In the genomic region with DNA sequence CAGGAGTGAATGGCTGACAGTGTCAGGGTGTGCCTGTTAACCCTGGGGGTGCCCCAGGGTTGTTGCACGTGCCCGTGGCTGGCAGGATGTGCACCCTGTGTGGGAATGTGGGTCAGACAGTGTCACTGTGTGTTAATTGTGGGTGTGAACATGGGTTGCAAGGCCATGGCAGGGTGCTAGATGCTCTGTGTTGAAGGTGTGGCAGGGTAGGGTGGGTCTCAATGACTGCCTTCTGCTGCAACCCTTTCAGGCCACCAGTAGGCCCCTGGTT, we compare ENCODE assay signal across 10 cellular contexts. TPM values are rescaled to one million over a fixed set of nuclear protein-coding genes. Genes with fewer than 3 reads are reported as not detected.
DNase-seq lines count a peak whose midpoint lies in the region; ATAC-seq and TF ChIP-seq lines count a peak whose summit lies in the region.
"Had no signal": no experiment of that assay in that cellular context is flagged by ENCODE, and none has a peak within 500 bp of the region (broad histone marks: within the 10 kb centered on the region; RNA-seq: fewer than 3 reads in every experiment).

No MANE protein-coding gene starts in this region.

- peaks cover 19% of the 10 kb centered on the region for H3K36me3 ChIP-seq in fibroblast of lung (ENCODE audit: control insufficient read depth, insufficient read depth, low read length)
- H3K36me3 ChIP-seq: thoracic aorta had no signal

- TF ChIP-seq CTCF in fibroblast of lung (conservative IDR thresholded peaks at IDR 0.05 in 1 of 2, IDR thresholded peaks at IDR 0.05 in 1 of 2; ENCODE audit: low read depth in 1 of 2, low read length in 2 of 2) = no peak

- POLR2A ChIA-PET in HEK293T (lab: Yijun Ruan, JAX) = no interaction called here

- H3K4me3 Mint-ChIP-seq in activated CD4-positive, alpha-beta T cell treated with anti-CD3 and anti-CD28 coated beads, Interleukin-2, amount 10 ng/mL, durations not matched to agents 24 days and 14 days = peak overlapping the region; percentile 34
- peak overlapping the region; percentile 42 for H3K4me3 Mint-ChIP-seq in T-helper 17 cell

- no peak overlapping the region for H3K4me2 ChIP-seq in fibroblast of lung (ENCODE audit: extremely low read depth, insufficient read depth, low read length)

- peak overlapping the region; percentile 72 for H3K27ac Mint-ChIP-seq in activated CD4-positive, alpha-beta T cell treated with anti-CD3 and anti-CD28 coated beads, Interleukin-2, amount 10 ng/mL, durations not matched to agents 24 days and 14 days
- no peak overlapping the region for H3K27ac Mint-ChIP-seq in T-helper 17 cell

- peaks cover 37% of the 10 kb centered on the region for H3K4me1 Mint-ChIP-seq in activated CD4-positive, alpha-beta T cell treated with anti-CD3 and anti-CD28 coated beads, Interleukin-2, amount 10 ng/mL, durations not matched to agents 24 days and 14 days
- peaks cover 19% of the 10 kb centered on the region for H3K4me1 Mint-ChIP-seq in T-helper 17 cell

- no peaks in the 10 kb centered on the region for H3K36me3 Mint-ChIP-seq in activated CD4-positive, alpha-beta T cell treated with anti-CD3 and anti-CD28 coated beads, Interleukin-2, amount 10 ng/mL, durations not matched to agents 24 days and 14 days (ENCODE audit: low read depth)
- no peaks in the 10 kb centered on the region for H3K36me3 Mint-ChIP-seq in T-helper 17 cell (ENCODE audit: low read depth)

- peaks cover 5% of the 10 kb centered on the region for H3K79me2 ChIP-seq in fibroblast of lung (ENCODE audit: control insufficient read depth, insufficient read depth, low read length)

- CTCF ChIA-PET in HEK293T (lab: Yijun Ruan, JAX) = no interaction called here

- H3K27me3 ChIP-seq in fibroblast of lung (ENCODE audit: control insufficient read depth, insufficient read depth, low read length) = no peaks in the 10 kb centered on the region

- no peaks in the 10 kb centered on the region for H3K9me3 Mint-ChIP-seq in activated CD4-positive, alpha-beta T cell treated with anti-CD3 and anti-CD28 coated beads, Interleukin-2, amount 10 ng/mL, durations not matched to agents 24 days and 14 days

- H2AFZ ChIP-seq in fibroblast of lung (ENCODE audit: low read length) = no peak overlapping the region

- H3K9me3 ChIP-seq in T-helper 17 cell (ENCODE audit: control insufficient read depth, low read length, poor library complexity, severe bottlenecking) = no peaks in the 10 kb centered on the region
- no peaks in the 10 kb centered on the region for H3K9me3 ChIP-seq in fibroblast of lung (ENCODE audit: control insufficient read depth, insufficient read depth, low read depth, low read length)
- H3K9me3 ChIP-seq: thoracic aorta had no signal

- no peak overlapping the region for H3K9ac ChIP-seq in fibroblast of lung (ENCODE audit: insufficient read depth, low read length)

- ATAC-seq in T-helper 17 cell = peak; percentile 69
- ATAC-seq in stimulated activated naive CD8-positive, alpha-beta T cell treated with anti-CD3 and anti-CD28 coated beads, Interleukin-15, Interleukin-2, amounts not matched to agents 100 U/mL and 50 U/mL, for 24 hours = peak; percentile 29
- ATAC-seq in GM19463 (IDR thresholded peaks at IDR 0.05; ENCODE audit: unreplicated experiment) = no peak

- DNase-seq in activated CD4-positive, alpha-beta T cell treated with anti-CD3 and anti-CD28 coated beads, Interleukin-2, amount 10 ng/mL, durations not matched to agents 24 days and 14 days = peak; percentile 73
- no peak for DNase-seq in activated CD4-positive, alpha-beta T cell treated with anti-CD3 and anti-CD28 coated beads, Interleukin-2, amount 50 U/mL, for 4 hours
- DNase-seq in T-helper 17 cell = no peak
- DNase-seq in fibroblast of lung (ENCODE audit: low read depth in 2 of 2) = no peak
- DNase-seq in stimulated activated naive CD8-positive, alpha-beta T cell treated with anti-CD3 and anti-CD28 coated beads, Interleukin-15, Interleukin-2, amounts not matched to agents 100 U/mL and 50 U/mL, for 24 hours = no peak
- no peak for DNase-seq in MV-4-11 (lab: John Stamatoyannopoulos, UW)
- DNase-seq in HEK293T (ENCODE audit: extremely low spot score) = no peak

- no peaks in the 10 kb centered on the region for H3K27me3 Mint-ChIP-seq in activated CD4-positive, alpha-beta T cell treated with anti-CD3 and anti-CD28 coated beads, Interleukin-2, amount 10 ng/mL, durations not matched to agents 24 days and 14 days
- H3K27me3 Mint-ChIP-seq in T-helper 17 cell = no peaks in the 10 kb centered on the region

- intact Hi-C loops in activated CD4-positive, alpha-beta T cell treated with anti-CD3 and anti-CD28 coated beads, Interleukin-2, amount 10 ng/mL, durations not matched to agents 24 days and 14 days (cut with micrococcal nuclease) = loop anchor here (1.0 kb wide), 3 partner anchors 16 to 106 kb away; partner anchors contain the start of gene YIF1A

- peak overlapping the region; percentile 89 for H3K27ac ChIP-seq in fibroblast of lung (ENCODE audit: insufficient read depth, low read length)
- H3K27ac ChIP-seq: thoracic aorta had no signal

- H3K4me1 ChIP-seq in fibroblast of lung (ENCODE audit: control insufficient read depth, extremely low read depth, insufficient read depth, low read length) = peaks cover 43% of the 10 kb centered on the region

- H4K20me1 ChIP-seq in fibroblast of lung (ENCODE audit: control insufficient read depth, extremely low read depth, insufficient read depth, low read length) = no peaks in the 10 kb centered on the region

- H3K4me3 ChIP-seq in fibroblast of lung (replicated peaks in 1 of 4; ENCODE audit: control extremely low read depth in 1 of 4, insufficient read depth in 1 of 4, low read depth in 3 of 4, low read length in 4 of 4) = no peak overlapping the region

TF ChIP-seq in HEK293T, 16 proteins besides CTCF, POLR2A, EP300 and RAD21:
- TF ChIP-seq FOXA1 (IDR thresholded peaks at IDR 0.05) (no peak), TARDBP (IDR thresholded peaks at IDR 0.05) (no peak), ZNF384 (IDR thresholded peaks at IDR 0.05) (no peak), ELF4 (IDR thresholded peaks at IDR 0.05) (no peak), SP1 (IDR thresholded peaks at IDR 0.05) (no peak), SUZ12 (IDR thresholded peaks at IDR 0.05) (no peak), L3MBTL2 (conservative IDR thresholded peaks at IDR 0.05) (no peak), CTBP1 (IDR thresholded peaks at IDR 0.05; ENCODE audit: borderline replicate concordance) (no peak), HDGF (IDR thresholded peaks at IDR 0.05; ENCODE audit: borderline replicate concordance) (no peak)

RNA-seq across cellular contexts. Expression of gene RIN1, which starts 8.3 kb away (rescaled TPM):
- 0.99 and 1.1 TPM in 2 replicates for total RNA-seq in activated CD4-positive, alpha-beta T cell treated with anti-CD3 and anti-CD28 coated beads, Interleukin-2, amount 10 ng/mL, durations not matched to agents 24 days and 14 days
- total RNA-seq in T-helper 17 cell = 1 to 10 TPM; 1.9 to 3.4 TPM
- 12.6 and 22.1 TPM in 2 replicates for total RNA-seq in fibroblast of lung
- polyA plus RNA-seq in fibroblast of lung = 6.3 and 10.6 TPM in 2 replicates
- polyA plus RNA-seq in fibroblast of lung (2012) = 20.1 and 38.9 TPM in 2 replicates
- polyA minus RNA-seq in fibroblast of lung (ENCODE audit: low replicate concordance) = 11.7 and 30.8 TPM in 2 replicates

RNA-seq across cellular contexts. Expression of gene CD248, which starts 11.1 kb away (rescaled TPM):
- total RNA-seq in activated CD4-positive, alpha-beta T cell treated with anti-CD3 and anti-CD28 coated beads, Interleukin-2, amount 10 ng/mL, durations not matched to agents 24 days and 14 days = not detected in 2 replicates
- total RNA-seq in T-helper 17 cell (not detected), fibroblast of lung (52.6 and 95.6 TPM in 2 replicates)
- 98.8 and 132 TPM in 2 replicates for polyA plus RNA-seq in fibroblast of lung
- polyA plus RNA-seq in fibroblast of lung (2012) = 418 and 663 TPM in 2 replicates
- 333 and 643 TPM in 2 replicates for polyA minus RNA-seq in fibroblast of lung (ENCODE audit: low replicate concordance)

RNA-seq across cellular contexts. Expression of gene BRMS1, which starts 16.9 kb away (rescaled TPM):
- 55.6 and 58.4 TPM in 2 replicates for total RNA-seq in activated CD4-positive, alpha-beta T cell treated with anti-CD3 and anti-CD28 coated beads, Interleukin-2, amount 10 ng/mL, durations not matched to agents 24 days and 14 days
- total RNA-seq in T-helper 17 cell (10 to 100 TPM; 44.3 to 53.9 TPM), fibroblast of lung (43.9 and 50.6 TPM in 2 replicates)
- polyA plus RNA-seq in fibroblast of lung = 25.7 and 41.6 TPM in 2 replicates
- 32.5 and 59.6 TPM in 2 replicates for polyA plus RNA-seq in fibroblast of lung (2012)
- polyA minus RNA-seq in fibroblast of lung (ENCODE audit: low replicate concordance) = 9.5 and 19.5 TPM in 2 replicates

RNA-seq across cellular contexts. Expression of gene B4GAT1, which starts 19.5 kb away (rescaled TPM):
- 10.8 and 11.1 TPM in 2 replicates for total RNA-seq in activated CD4-positive, alpha-beta T cell treated with anti-CD3 and anti-CD28 coated beads, Interleukin-2, amount 10 ng/mL, durations not matched to agents 24 days and 14 days
- total RNA-seq in T-helper 17 cell = 1 to 10 TPM; 2.4 to 2.8 TPM
- total RNA-seq in fibroblast of lung = 34.7 and 48.9 TPM in 2 replicates
- polyA plus RNA-seq in fibroblast of lung = 13.1 and 15.7 TPM in 2 replicates
- polyA plus RNA-seq in fibroblast of lung (2012) = 20.9 and 28.3 TPM in 2 replicates
- polyA minus RNA-seq in fibroblast of lung (ENCODE audit: low replicate concordance) = 3.9 and 4.4 TPM in 2 replicates

RNA-seq across cellular contexts. Expression of gene TMEM151A, which starts 36.3 kb away (rescaled TPM):
- not detected in 2 replicates for total RNA-seq in activated CD4-positive, alpha-beta T cell treated with anti-CD3 and anti-CD28 coated beads, Interleukin-2, amount 10 ng/mL, durations not matched to agents 24 days and 14 days
- total RNA-seq in T-helper 17 cell = under 1 TPM; 0.16 to 0.32 TPM
- under 0.01 TPM in 2 replicates for total RNA-seq in fibroblast of lung
- not detected in 2 replicates for polyA plus RNA-seq in fibroblast of lung
- 0.07 TPM in 1 of 2 replicates, not detected in the other for polyA plus RNA-seq in fibroblast of lung (2012)
- not detected in 2 replicates for polyA minus RNA-seq in fibroblast of lung (ENCODE audit: low replicate concordance)
- total RNA-seq: skeletal muscle tissue had no signal

Comparison
In these comparisons a context has a peak if more than half of its experiments do, and no peak if none do; other contexts are left out.
1. RNA of gene CD248, which starts 11.1 kb away (total RNA-seq): 52.6 to 95.6 TPM in fibroblast of lung; not detected in T-helper 17 cell and not detected in activated CD4-positive, alpha-beta T cell treated with anti-CD3 and anti-CD28 coated beads, Interleukin-2, amount 10 ng/mL, durations not matched to agents 24 days and 14 days; every median in the first group is over 10 times any median in the second.